In the genomic region with DNA sequence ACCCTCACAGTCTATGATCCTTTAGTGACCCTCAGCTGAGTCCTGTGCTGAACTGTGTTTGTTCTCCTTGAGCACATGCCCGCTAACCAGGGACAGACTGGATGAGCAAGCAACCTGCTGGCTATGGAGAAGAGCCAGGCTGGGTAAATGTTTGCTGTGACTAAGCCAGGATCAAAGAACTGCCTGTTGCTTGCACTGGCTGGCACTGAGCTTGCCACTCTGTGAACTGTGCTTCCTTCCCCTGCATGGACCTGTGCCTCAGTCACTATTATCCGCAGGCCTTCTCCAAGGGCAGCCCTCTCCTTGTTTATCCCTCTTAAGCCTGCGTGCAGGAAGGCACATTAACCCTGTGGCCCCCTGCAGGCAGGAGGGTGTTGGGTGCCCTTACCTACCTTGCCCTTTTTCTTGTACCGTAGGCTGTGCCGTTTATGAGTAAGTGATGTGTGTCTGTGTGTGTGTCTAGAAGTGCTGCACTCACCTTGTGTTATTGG, we compare ENCODE assay signal across 8 cellular contexts. TPM values are rescaled to one million over a fixed set of nuclear protein-coding genes. Genes with fewer than 3 reads are reported as not detected.
DNase-seq lines count a peak whose midpoint lies in the region; ATAC-seq, FAIRE-seq and TF ChIP-seq lines count a peak whose summit lies in the region.

No MANE protein-coding gene starts in this region.

- H3K36me3 ChIP-seq in ES-I3 (ENCODE audit: insufficient read depth, low read length) (no peaks in the 10 kb centered on the region), endothelial cell of umbilical vein (ENCODE audit: control insufficient read depth in 2 of 2, extremely low read depth in 1 of 2, insufficient read depth in 2 of 2, low read length in 2 of 2) (peaks cover 0 to 9% of the 10 kb centered on the region in 2 experiments), parathyroid adenoma (ENCODE audit: control insufficient read depth, insufficient read depth, low read length) (no peaks in the 10 kb centered on the region)

- H3K9ac ChIP-seq in ES-I3 (ENCODE audit: low read depth, low read length) (0 out of 2 replicates have a peak overlapping the region, but pooled peaks have one; percentile 1), endothelial cell of umbilical vein (replicated peaks; ENCODE audit: extremely low read depth, insufficient read depth, low read length) (no peak overlapping the region), parathyroid adenoma (no peak overlapping the region)

- H3K4me3 ChIP-seq in endothelial cell of umbilical vein (replicated peaks in 1 of 3; ENCODE audit: insufficient read depth in 1 of 3, low read depth in 1 of 3, low read length in 3 of 3), result no peak overlapping the region
- no peak overlapping the region for H3K4me3 ChIP-seq in parathyroid adenoma (ENCODE audit: low read depth, low read length)

- no peak for DNase-seq in RWPE1 (ENCODE audit: low spot score)
- DNase-seq in endothelial cell of umbilical vein (ENCODE audit: low read depth, low spot score), result peak; percentile 16
- no peak for DNase-seq in KG1 (lab: John Stamatoyannopoulos, UW)
- no peak for DNase-seq in NCI-H526 treated with DMSO at 0.1 percent for 48 hours (lab: John Stamatoyannopoulos, UW)

- BruUV-seq in endothelial cell of umbilical vein (replicated peaks; lab: Mats Ljungman, UMichigan), result no TSS peak

- H2AFZ ChIP-seq in endothelial cell of umbilical vein (ENCODE audit: low read depth, low read length) (no peak overlapping the region), parathyroid adenoma (peak overlapping the region; percentile 72)

- H3K9me1 ChIP-seq in endothelial cell of umbilical vein (replicated peaks; ENCODE audit: control insufficient read depth, extremely low read depth, insufficient read depth, low read length), result no peaks in the 10 kb centered on the region

- no peaks in the 10 kb centered on the region for H3K79me2 ChIP-seq in endothelial cell of umbilical vein (ENCODE audit: control insufficient read depth, insufficient read depth, low read length)
- no peaks in the 10 kb centered on the region for H3K79me2 ChIP-seq in parathyroid adenoma

- H3K4me2 ChIP-seq in endothelial cell of umbilical vein (ENCODE audit: insufficient read depth, low read length) (no peak overlapping the region), parathyroid adenoma (ENCODE audit: low read length) (no peak overlapping the region)

- H3K9me3 ChIP-seq in ES-I3 (ENCODE audit: control insufficient read depth, insufficient read depth, low read length), result no peaks in the 10 kb centered on the region
- no peaks in the 10 kb centered on the region for H3K9me3 ChIP-seq in endothelial cell of umbilical vein (replicated peaks; ENCODE audit: control insufficient read depth, insufficient read depth, low read length)
- no peaks in the 10 kb centered on the region for H3K9me3 ChIP-seq in parathyroid adenoma (ENCODE audit: control insufficient read depth, low read length)

- ATAC-seq in GM21423 (IDR thresholded peaks at IDR 0.05; ENCODE audit: unreplicated experiment) (no peak), GM18867 (IDR thresholded peaks at IDR 0.05; ENCODE audit: unreplicated experiment) (no peak)

- peaks cover 11% of the 10 kb centered on the region for H3K4me1 ChIP-seq in ES-I3 (ENCODE audit: insufficient read depth, low read length)
- H3K4me1 ChIP-seq in endothelial cell of umbilical vein (ENCODE audit: control insufficient read depth, extremely low read depth, insufficient read depth, low read length), result peaks cover 4% of the 10 kb centered on the region
- peaks cover 9% of the 10 kb centered on the region for H3K4me1 ChIP-seq in parathyroid adenoma

- POLR2A ChIA-PET in RWPE1 (lab: Yijun Ruan, JAX; ENCODE audit: low non-redundant PET), result interaction anchor here (1.0 kb wide), 1 partner anchor 8 kb away, joined by 3 read pairs; no protein-coding TSS in a partner anchor
- POLR2A ChIA-PET in endothelial cell of umbilical vein (lab: Charles Lee), result no interaction called here

- TF ChIP-seq CTCF in RWPE1 (conservative IDR thresholded peaks at IDR 0.05; ENCODE audit: low read depth) (no peak), endothelial cell of umbilical vein (IDR thresholded peaks at IDR 0.05; ENCODE audit: extremely low read depth in 1 of 2, insufficient read depth in 1 of 2, low read depth in 1 of 2, low read length in 2 of 2) (no peak), parathyroid adenoma (IDR thresholded peaks at IDR 0.05) (no peak)

- no peak for TF ChIP-seq POLR2A in endothelial cell of umbilical vein (IDR thresholded peaks at IDR 0.05; ENCODE audit: low read depth, low read length)

- no peaks in the 10 kb centered on the region for H4K20me1 ChIP-seq in endothelial cell of umbilical vein (replicated peaks; ENCODE audit: control insufficient read depth, extremely low read depth, insufficient read depth, low read length)

- H3K27me3 ChIP-seq in endothelial cell of umbilical vein (ENCODE audit: control insufficient read depth in 2 of 2, insufficient read depth in 2 of 2, low read length in 2 of 2), result no peaks in the 10 kb centered on the region
- H3K27me3 ChIP-seq in parathyroid adenoma (ENCODE audit: control insufficient read depth, insufficient read depth, low read length), result no peaks in the 10 kb centered on the region

- dilution Hi-C loops in endothelial cell of umbilical vein (cut with MboI; ENCODE audit: extremely low pct_ligation_motif_present, low sequenced_read_pairs), result no loop called here

- CTCF ChIA-PET in RWPE1 (lab: Yijun Ruan, JAX), result interaction anchor here (0.6 to 2.5 kb wide), 15 partner anchors 9 to 387 kb away, joined by 3 to 17 read pairs (median 4); a partner anchor contains a TSS
- CTCF ChIA-PET in endothelial cell of umbilical vein (lab: Charles Lee), result interaction anchor here (0.5 to 6.2 kb wide), 22 partner anchors 7 to 209 kb away, joined by 3 to 134 read pairs (median 5); a partner anchor contains a TSS

- intact Hi-C loops in endothelial cell of umbilical vein (cut with micrococcal nuclease), result loop anchor here (1.0 to 2.0 kb wide), 3 partner anchors 22 to 70 kb away; no protein-coding TSS in a partner anchor

- peak overlapping the region; percentile 74 for H3K27ac ChIP-seq in RWPE1
- no peak overlapping the region for H3K27ac ChIP-seq in endothelial cell of umbilical vein (ENCODE audit: insufficient read depth, low read depth, low read length)
- H3K27ac ChIP-seq in parathyroid adenoma, result no peak overlapping the region

- no peak for FAIRE-seq in endothelial cell of umbilical vein (lab: Jason Lieb, UNC)

TF ChIP-seq in endothelial cell of umbilical vein, 7 proteins besides CTCF, POLR2A, EP300 and RAD21:
- TF ChIP-seq GATA2 (IDR thresholded peaks at IDR 0.05; ENCODE audit: insufficient read depth, insufficient read length, low read depth, low read length) (no peak), EZH2 (IDR thresholded peaks at IDR 0.05; ENCODE audit: borderline replicate concordance, low read depth, low read length, severe bottlenecking) (no peak), JUN (IDR thresholded peaks at IDR 0.05; ENCODE audit: borderline replicate concordance, insufficient read depth, insufficient read length, low read depth) (no peak)
- TF ChIP-seq, protein P1, sequence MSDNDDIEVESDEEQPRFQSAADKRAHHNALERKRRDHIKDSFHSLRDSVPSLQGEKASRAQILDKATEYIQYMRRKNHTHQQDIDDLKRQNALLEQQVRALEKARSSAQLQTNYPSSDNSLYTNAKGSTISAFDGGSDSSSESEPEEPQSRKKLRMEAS (IDR thresholded peaks at IDR 0.05; ENCODE audit: insufficient read depth, insufficient read length), result no peak

RNA-seq across cellular contexts. Expression of a gene that starts 7.4 kb away (rescaled TPM):
- total RNA-seq in endothelial cell of umbilical vein, result 20.6 and 22.0 TPM in 2 replicates
- polyA plus RNA-seq in endothelial cell of umbilical vein, result 19.7 and 22.1 TPM in 2 replicates
- 16.9 and 17.2 TPM in 2 replicates for polyA plus RNA-seq in endothelial cell of umbilical vein (2011; cell fraction: cytosol; rRNA removed)
- 10.0 and 11.7 TPM in 2 replicates for polyA plus RNA-seq in endothelial cell of umbilical vein (2011; cell fraction: nucleus; rRNA removed)
- 15.2 and 18.0 TPM in 2 replicates for polyA plus RNA-seq in endothelial cell of umbilical vein (2012)
- polyA minus RNA-seq in endothelial cell of umbilical vein, result 27.0 and 29.8 TPM in 2 replicates
- 23.4 TPM for polyA minus RNA-seq in endothelial cell of umbilical vein (2011; cell fraction: cytosol; rRNA and poly(A)+ RNA removed)
- polyA minus RNA-seq in endothelial cell of umbilical vein (2011; cell fraction: nucleus; rRNA and poly(A)+ RNA removed), result 5.3 and 8.8 TPM in 2 replicates

RNA-seq across cellular contexts. Expression of a gene that starts 8.9 kb away (rescaled TPM):
- total RNA-seq in endothelial cell of umbilical vein, result not detected in 2 replicates
- polyA plus RNA-seq in endothelial cell of umbilical vein, result not detected in 2 replicates
- polyA plus RNA-seq in endothelial cell of umbilical vein (2011; cell fraction: cytosol; rRNA removed), result not detected in 2 replicates
- polyA plus RNA-seq in endothelial cell of umbilical vein (2011; cell fraction: nucleus; rRNA removed), result not detected in 2 replicates
- polyA plus RNA-seq in endothelial cell of umbilical vein (2012), result 0.11 and 0.18 TPM in 2 replicates
- not detected in 2 replicates for polyA minus RNA-seq in endothelial cell of umbilical vein
- polyA minus RNA-seq in endothelial cell of umbilical vein (2011; cell fraction: cytosol; rRNA and poly(A)+ RNA removed), result not detected
- polyA minus RNA-seq in endothelial cell of umbilical vein (2011; cell fraction: nucleus; rRNA and poly(A)+ RNA removed), result not detected in 2 replicates

RNA-seq across cellular contexts. Expression of a gene that starts 22.2 kb away (rescaled TPM):
- total RNA-seq in endothelial cell of umbilical vein, result 109 and 122 TPM in 2 replicates
- polyA plus RNA-seq in endothelial cell of umbilical vein, result 128 and 139 TPM in 2 replicates
- polyA plus RNA-seq in endothelial cell of umbilical vein (2011; cell fraction: cytosol; rRNA removed), result 74.8 and 79.0 TPM in 2 replicates
- 1,121 and 1,379 TPM in 2 replicates for polyA plus RNA-seq in endothelial cell of umbilical vein (2011; cell fraction: nucleus; rRNA removed)
- polyA plus RNA-seq in endothelial cell of umbilical vein (2012), result 88.3 and 108 TPM in 2 replicates
- 156 and 174 TPM in 2 replicates for polyA minus RNA-seq in endothelial cell of umbilical vein
- 29.1 TPM for polyA minus RNA-seq in endothelial cell of umbilical vein (2011; cell fraction: cytosol; rRNA and poly(A)+ RNA removed)
- 114 and 116 TPM in 2 replicates for polyA minus RNA-seq in endothelial cell of umbilical vein (2011; cell fraction: nucleus; rRNA and poly(A)+ RNA removed)

RNA-seq across cellular contexts. Expression of a gene that starts 52.7 kb away (rescaled TPM):
- total RNA-seq in endothelial cell of umbilical vein, result 18.5 and 18.6 TPM in 2 replicates
- 10.4 and 11.2 TPM in 2 replicates for polyA plus RNA-seq in endothelial cell of umbilical vein
- polyA plus RNA-seq in endothelial cell of umbilical vein (2011; cell fraction: cytosol; rRNA removed), result 10.8 and 12.8 TPM in 2 replicates
- polyA plus RNA-seq in endothelial cell of umbilical vein (2011; cell fraction: nucleus; rRNA removed), result 16.3 and 18.0 TPM in 2 replicates
- polyA plus RNA-seq in endothelial cell of umbilical vein (2012), result 14.1 and 14.8 TPM in 2 replicates
- polyA minus RNA-seq in endothelial cell of umbilical vein, result 5.3 and 5.4 TPM in 2 replicates
- polyA minus RNA-seq in endothelial cell of umbilical vein (2011; cell fraction: cytosol; rRNA and poly(A)+ RNA removed), result 5.9 TPM
- 6.6 and 7.3 TPM in 2 replicates for polyA minus RNA-seq in endothelial cell of umbilical vein (2011; cell fraction: nucleus; rRNA and poly(A)+ RNA removed)
